Comparison of ENCODE assay signal across 8 cellular contexts in genomic region chr2:189142893-189143759, GRCh38. TPM values are rescaled to one million over a fixed set of nuclear protein-coding genes. Genes with fewer than 3 reads are reported as not detected.
DNase-seq lines count a peak whose midpoint lies in the region; ATAC-seq and FAIRE-seq lines count a peak whose summit lies in the region.

No MANE protein-coding gene starts in this region.

- peak; percentile 38 for FAIRE-seq in islet of Langerhans (lab: Jason Lieb, UNC)

- no peak overlapping the region for H3K27ac Mint-ChIP-seq in activated naive CD4-positive, alpha-beta T cell treated with anti-CD3 and anti-CD28 coated beads for 36 hours
- H3K27ac Mint-ChIP-seq in stimulated activated effector memory CD8-positive, alpha-beta T cell treated with anti-CD3 and anti-CD28 coated beads, Interleukin-12 subunit alpha, Interleukin-12 subunit beta, amount 100 ng/mL, for 72 hours, result no peak overlapping the region

- CTCF ChIA-PET in activated naive CD4-positive, alpha-beta T cell treated with anti-CD3 and anti-CD28 coated beads for 36 hours (lab: Charles Lee), result interaction anchor here (0.6 to 3.5 kb wide), 42 partner anchors 9 to 788 kb away, joined by 3 to 53 read pairs (median 4); no protein-coding TSS in a partner anchor

- DNase-seq in ELR (ENCODE audit: low read depth) (peak; percentile 80), RKO (ENCODE audit: low spot score) (peak; percentile 70), Ammon's horn (ENCODE audit: low spot score) (no peak)
- DNase-seq in activated naive CD4-positive, alpha-beta T cell treated with anti-CD3 and anti-CD28 coated beads for 36 hours, result peak; percentile 68
- peak in 1 of 2 donors; percentile 50 for DNase-seq in stimulated activated effector memory CD8-positive, alpha-beta T cell treated with anti-CD3 and anti-CD28 coated beads, Interleukin-12 subunit alpha, Interleukin-12 subunit beta, amount 100 ng/mL, for 72 hours (ENCODE audit: low spot score in 2 of 2)

- H3K4me1 Mint-ChIP-seq in activated naive CD4-positive, alpha-beta T cell treated with anti-CD3 and anti-CD28 coated beads for 36 hours (ENCODE audit: low read depth), result peaks cover 3% of the 10 kb centered on the region
- no peaks in the 10 kb centered on the region for H3K4me1 Mint-ChIP-seq in stimulated activated effector memory CD8-positive, alpha-beta T cell treated with anti-CD3 and anti-CD28 coated beads, Interleukin-12 subunit alpha, Interleukin-12 subunit beta, amount 100 ng/mL, for 72 hours

- H3K36me3 Mint-ChIP-seq in activated naive CD4-positive, alpha-beta T cell treated with anti-CD3 and anti-CD28 coated beads for 36 hours (ENCODE audit: low read depth), result no peaks in the 10 kb centered on the region
- H3K36me3 Mint-ChIP-seq in stimulated activated effector memory CD8-positive, alpha-beta T cell treated with anti-CD3 and anti-CD28 coated beads, Interleukin-12 subunit alpha, Interleukin-12 subunit beta, amount 100 ng/mL, for 72 hours, result no peaks in the 10 kb centered on the region

- H3K4me3 Mint-ChIP-seq in activated naive CD4-positive, alpha-beta T cell treated with anti-CD3 and anti-CD28 coated beads for 36 hours, result no peak overlapping the region
- no peak overlapping the region for H3K4me3 Mint-ChIP-seq in stimulated activated effector memory CD8-positive, alpha-beta T cell treated with anti-CD3 and anti-CD28 coated beads, Interleukin-12 subunit alpha, Interleukin-12 subunit beta, amount 100 ng/mL, for 72 hours

- ATAC-seq in GM19455 (IDR thresholded peaks at IDR 0.05; ENCODE audit: unreplicated experiment) (peak; percentile 97), HG03439 (IDR thresholded peaks at IDR 0.05; ENCODE audit: unreplicated experiment) (peak; percentile 99)
- peak; percentile 73 for ATAC-seq in stimulated activated effector memory CD8-positive, alpha-beta T cell treated with anti-CD3 and anti-CD28 coated beads, Interleukin-12 subunit alpha, Interleukin-12 subunit beta, amount 100 ng/mL, for 72 hours

- H3K27me3 Mint-ChIP-seq in activated naive CD4-positive, alpha-beta T cell treated with anti-CD3 and anti-CD28 coated beads for 36 hours (ENCODE audit: low read depth), result no peaks in the 10 kb centered on the region

- intact Hi-C loops in activated naive CD4-positive, alpha-beta T cell treated with anti-CD3 and anti-CD28 coated beads for 36 hours (cut with micrococcal nuclease), result loop anchor here (1.0 to 2.0 kb wide), 7 partner anchors 28 to 619 kb away; no protein-coding TSS in a partner anchor

- H3K9me3 Mint-ChIP-seq in activated naive CD4-positive, alpha-beta T cell treated with anti-CD3 and anti-CD28 coated beads for 36 hours, result no peaks in the 10 kb centered on the region
- no peaks in the 10 kb centered on the region for H3K9me3 Mint-ChIP-seq in stimulated activated effector memory CD8-positive, alpha-beta T cell treated with anti-CD3 and anti-CD28 coated beads, Interleukin-12 subunit alpha, Interleukin-12 subunit beta, amount 100 ng/mL, for 72 hours

RNA-seq across cellular contexts. Expression of gene COL5A2, which starts 36.4 kb away (rescaled TPM):
- total RNA-seq in activated naive CD4-positive, alpha-beta T cell treated with anti-CD3 and anti-CD28 coated beads for 36 hours, result 1 to 10 TPM; 3.1 to 4.7 TPM
